In the genomic region with DNA sequence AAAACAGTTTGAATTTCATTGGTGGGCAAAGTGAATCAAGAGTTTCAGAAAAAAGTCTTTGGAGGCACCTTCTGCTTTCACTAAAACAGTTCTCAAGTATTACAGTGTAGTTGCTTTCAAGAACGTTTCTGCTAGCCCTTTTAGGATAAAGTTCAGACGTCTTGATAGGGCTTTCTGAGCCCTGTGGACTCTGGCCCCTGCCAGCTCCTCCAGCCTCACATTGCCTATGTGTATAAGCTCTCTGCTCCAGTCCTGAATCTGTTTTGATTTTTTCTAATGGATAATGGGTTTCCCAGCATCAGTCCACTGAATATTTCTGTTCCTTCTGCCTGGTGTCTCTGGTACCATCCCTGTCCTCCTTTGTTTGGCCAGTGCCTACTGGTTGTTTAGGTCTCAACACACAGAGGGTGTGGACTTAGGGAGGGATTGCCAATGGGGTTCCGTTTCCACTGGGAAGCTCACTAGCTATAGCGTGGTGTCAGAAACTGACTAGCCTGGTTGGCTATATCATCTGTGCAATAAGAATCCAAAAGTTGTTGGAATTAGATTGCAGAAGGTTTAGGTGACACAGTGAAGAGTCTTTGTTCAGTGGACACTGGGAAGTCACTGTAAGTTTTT, we compare ENCODE assay signal across 25 cellular contexts. TPM values are rescaled to one million over a fixed set of nuclear protein-coding genes. Genes with fewer than 3 reads are reported as not detected.
DNase-seq lines count a peak whose midpoint lies in the region; ATAC-seq and TF ChIP-seq lines count a peak whose summit lies in the region.
"Had no signal": no experiment of that assay in that cellular context is flagged by ENCODE, and none has a peak within 500 bp of the region (broad histone marks: within the 10 kb centered on the region; RNA-seq: fewer than 3 reads in every experiment).

No MANE protein-coding gene starts in this region.

- CTCF ChIA-PET in GM10248 (lab: Yijun Ruan, JAX): interaction anchor here (1.1 to 1.3 kb wide), 3 partner anchors 16 to 41 kb away, joined by 3 to 4 read pairs (median 3); no protein-coding TSS in a partner anchor

- intact Hi-C loops in left colon (cut with DNase I, micrococcal nuclease): no loop called here
- intact Hi-C loops in left ventricle myocardium superior (cut with micrococcal nuclease): no loop called here

- peaks cover 65 to 98% (median 94%) of the 10 kb centered on the region in 10 experiments for H3K4me1 ChIP-seq in BLaER1 treated with 17β-estradiol and CSF1 and Interleukin-3, amounts not matched to agents 10 nM and 100 nM
- peaks cover 81 to 87% of the 10 kb centered on the region in 2 experiments for H3K4me1 ChIP-seq in neutrophil (ENCODE audit: control insufficient read depth in 1 of 2, insufficient read depth in 1 of 2, low read depth in 1 of 2, low read length in 1 of 2)
- H3K4me1 ChIP-seq: prostate gland had no signal

- DNase-seq in OCI-M1 (lab: John Stamatoyannopoulos, UW) (peak; percentile 26), left colon (peak; percentile 49 to 57), GM10248 (ENCODE audit: extremely low spot score) (no peak), left ventricle myocardium superior (no peak)
- DNase-seq: ACHN; activated CD4-positive, alpha-beta T cell treated with anti-CD3 and anti-CD28 coated beads, Interleukin-2, amount 50 U/mL, for 48 hours; activated CD4-positive, CD25-positive, alpha-beta regulatory T cell; activated CD8-positive, alpha-beta memory T cell treated with anti-CD3 and anti-CD28 coated beads, Interleukin-2, amount 50 U/mL, for 48 hours; activated effector memory CD4-positive, alpha-beta T cell treated with anti-CD3 and anti-CD28 coated beads, Interleukin-2, amount 50 U/mL, for 16 hours; body of pancreas; C1 segment of cervical spinal cord; effector CD4-positive, alpha-beta T cell; erythroblast; GOT3; heart right ventricle; NCI-H1436 treated with DMSO at 0.1 percent for 48 hours; NCI-H510A; SIG-M5; upper lobe of left lung had no signal

- peak overlapping the region in 4 of 10 experiments; percentile 17 to 36 (median 22); a peak in 3 of 20 replicates for H3K4me3 ChIP-seq in BLaER1 treated with 17β-estradiol and CSF1 and Interleukin-3, amounts not matched to agents 10 nM and 100 nM
- peak overlapping the region; percentile 0 to 59 for H3K4me3 ChIP-seq in neutrophil (ENCODE audit: low read depth in 1 of 2, low read length in 1 of 2)
- H3K4me3 ChIP-seq: body of pancreas, heart right ventricle, prostate gland, upper lobe of left lung had no signal

- H3K9ac ChIP-seq in BLaER1 treated with 17β-estradiol and CSF1 and Interleukin-3, amounts not matched to agents 10 nM and 100 nM: peak overlapping the region in 7 of 11 experiments; percentile 78 to 87 (median 82); a peak in 13 of 22 replicates
- H3K9ac ChIP-seq: KMS-11 had no signal

- peak overlapping the region in 10 of 11 experiments; percentile 52 to 93 (median 86); a peak in 18 of 22 replicates for H3K4me2 ChIP-seq in BLaER1 treated with 17β-estradiol and CSF1 and Interleukin-3, amounts not matched to agents 10 nM and 100 nM
- H3K4me2 ChIP-seq: KMS-11 had no signal

- H3K9me3 ChIP-seq in BLaER1 treated with 17β-estradiol and CSF1 and Interleukin-3, amounts not matched to agents 10 nM and 100 nM (replicated peaks in 1 of 11): 0 out of 22 replicates have a peak, but pooled peaks cover 0 to 4% (median 0%) of the 10 kb centered on the region in 11 experiments
- no peaks in the 10 kb centered on the region for H3K9me3 ChIP-seq in neutrophil
- H3K9me3 ChIP-seq: body of pancreas, heart right ventricle, prostate gland, upper lobe of left lung had no signal

- TF ChIP-seq CTCF in neutrophil (IDR thresholded peaks at IDR 0.05) (no peak), GM10248 (IDR thresholded peaks at IDR 0.05; ENCODE audit: control extremely low read depth, extremely low read depth, low read depth, missing control alignments) (no peak)

- POLR2A ChIA-PET in GM10248 (lab: Yijun Ruan, JAX): no interaction called here

- peaks cover 0 to 24% (median 0%) of the 10 kb centered on the region in 11 experiments; a peak in 7 of 22 replicates for H3K36me3 ChIP-seq in BLaER1 treated with 17β-estradiol and CSF1 and Interleukin-3, amounts not matched to agents 10 nM and 100 nM
- peaks cover 13% of the 10 kb centered on the region for H3K36me3 ChIP-seq in neutrophil
- H3K36me3 ChIP-seq: heart right ventricle, prostate gland, upper lobe of left lung had no signal

- ATAC-seq in left colon: peak; percentile 91
- no peak for ATAC-seq in GM19455 (IDR thresholded peaks at IDR 0.05; ENCODE audit: unreplicated experiment)
- ATAC-seq in HG03469 (IDR thresholded peaks at IDR 0.05; ENCODE audit: unreplicated experiment): no peak
- no peak for ATAC-seq in left ventricle myocardium superior
- ATAC-seq: body of pancreas, heart right ventricle had no signal

- peaks cover 0 to 2% (median 0%) of the 10 kb centered on the region in 11 experiments; a peak in 1 of 22 replicates for H4K20me1 ChIP-seq in BLaER1 treated with 17β-estradiol and CSF1 and Interleukin-3, amounts not matched to agents 10 nM and 100 nM

- no peaks in the 10 kb centered on the region for H3K27me3 ChIP-seq in BLaER1 treated with 17β-estradiol and CSF1 and Interleukin-3, amounts not matched to agents 10 nM and 100 nM
- no peaks in the 10 kb centered on the region for H3K27me3 ChIP-seq in neutrophil
- H3K27me3 ChIP-seq: body of pancreas, heart right ventricle, upper lobe of left lung had no signal

- H3K27ac ChIP-seq in BLaER1 treated with 17β-estradiol and CSF1 and Interleukin-3, amounts not matched to agents 10 nM and 100 nM: peak overlapping the region; percentile 18 to 98 (median 96); a peak in 21 of 22 replicates
- H3K27ac ChIP-seq in neutrophil: peak overlapping the region; percentile 97
- H3K27ac ChIP-seq: KMS-11, prostate gland had no signal

RNA-seq across cellular contexts. Expression of gene ARHGAP26, which starts 26.4 kb away (rescaled TPM):
- 10 to 100 TPM; 71.6 to 85.1 TPM for total RNA-seq in left colon
- 34.9 TPM for total RNA-seq in left ventricle myocardium superior

Comparison
In these comparisons a context has a peak if more than half of its experiments do, and no peak if none do; other contexts are left out.
1. DNase-seq: peak in OCI-M1 (single experiment) and left colon (2 of 2); none in GM10248 (single experiment) and left ventricle myocardium superior (single experiment).